In genomic region chr2:238425505-238425978, GRCh38 we compare ENCODE assay signal across 9 cellular contexts. TPM values are rescaled to one million over a fixed set of nuclear protein-coding genes. Genes with fewer than 3 reads are reported as not detected.
DNase-seq lines count a peak whose midpoint lies in the region; ATAC-seq, FAIRE-seq and TF ChIP-seq lines count a peak whose summit lies in the region.
"Had no signal": no experiment of that assay in that cellular context is flagged by ENCODE, and none has a peak within 500 bp of the region (broad histone marks: within the 10 kb centered on the region; RNA-seq: fewer than 3 reads in every experiment).

No MANE protein-coding gene starts in this region.

- H3K9ac ChIP-seq in HUES64 (ENCODE audit: low read depth, low read length) = no peak overlapping the region; the same call in 1 of the 2 replicates
- no peak overlapping the region for H3K9ac ChIP-seq in GM12878 (ENCODE audit: control insufficient read depth, insufficient read depth, low read length)

- intact Hi-C loops in GM12878 (cut with micrococcal nuclease; ENCODE audit: unreplicated experiment) = no loop called here

- 84% methylated on average over 16 of the region's 16 CpGs for WGBS in HUES64
- WGBS in GM12878 (ENCODE audit: insufficient coverage, insufficient replicate concordance, low lambda C conversion rate, missing lambda C conversion rate) = 89% methylated on average over 16 of the region's 16 CpGs

- H3K27me3 Mint-ChIP-seq in CD4-positive, CD25-positive, alpha-beta regulatory T cell = no peaks in the 10 kb centered on the region
- no peaks in the 10 kb centered on the region for H3K27me3 Mint-ChIP-seq in natural killer cell treated with Interleukin-12 subunit alpha and Interleukin-12 subunit beta and Interleukin-15 and Interleukin-18, amount 100 ng/mL, for 72 hours

- TF ChIP-seq CTCF in GM12878 (IDR thresholded peaks at IDR 0.05 in 2 of 3, conservative IDR thresholded peaks at IDR 0.05 in 1 of 3; ENCODE audit: control insufficient read depth in 2 of 3, extremely low read depth in 1 of 3, insufficient read depth in 1 of 3, low read depth in 3 of 3, low read length in 3 of 3) = no peak

- peak overlapping the region in 2 of 3 donors; percentile 13 to 60 for H3K27ac Mint-ChIP-seq in CD4-positive, CD25-positive, alpha-beta regulatory T cell
- H3K27ac Mint-ChIP-seq in natural killer cell treated with Interleukin-12 subunit alpha and Interleukin-12 subunit beta and Interleukin-15 and Interleukin-18, amount 100 ng/mL, for 72 hours = peak overlapping the region; percentile 51 to 89

- RAD21 ChIA-PET in GM12878 (lab: Charles Lee; ENCODE audit: unreplicated experiment) = no interaction called here

- H3K9me3 Mint-ChIP-seq in CD4-positive, CD25-positive, alpha-beta regulatory T cell = peaks cover 0 to 3% (median 0%) of the 10 kb centered on the region in 7 donors
- H3K9me3 Mint-ChIP-seq in natural killer cell treated with Interleukin-12 subunit alpha and Interleukin-12 subunit beta and Interleukin-15 and Interleukin-18, amount 100 ng/mL, for 72 hours = no peaks in the 10 kb centered on the region

- FAIRE-seq in GM12878 (lab: Jason Lieb, UNC) = no peak

- CTCF ChIA-PET in GM12878 (lab: Yijun Ruan, JAX) = no interaction called here

- SMC1A ChIA-PET in GM12878 (lab: Charles Lee; ENCODE audit: uncharacterized antibody, unreplicated experiment) = no interaction called here

- TF ChIP-seq EP300 in GM12878 (IDR thresholded peaks at IDR 0.05; ENCODE audit: borderline replicate concordance in 1 of 2, control insufficient read depth in 1 of 2, low read depth in 2 of 2, low read length in 2 of 2) = no peak

- H3K4me3 Mint-ChIP-seq in CD4-positive, CD25-positive, alpha-beta regulatory T cell = peak overlapping the region; percentile 84 to 92 (median 89)
- peak overlapping the region; percentile 16 for H3K4me3 Mint-ChIP-seq in natural killer cell treated with Interleukin-12 subunit alpha and Interleukin-12 subunit beta and Interleukin-15 and Interleukin-18, amount 100 ng/mL, for 72 hours

- H3K4me3 ChIP-seq in CD4-positive, CD25-positive, alpha-beta regulatory T cell (ENCODE audit: low read depth, low read length) = no peak overlapping the region
- H3K4me3 ChIP-seq in HUES64 (ENCODE audit: low read length) (peak overlapping the region; percentile 98), GM12878 (0 out of 2 replicates have a peak overlapping the region, but pooled peaks have one; percentile 95)

- ATAC-seq in CD4-positive, CD25-positive, alpha-beta regulatory T cell (ENCODE audit: low read depth in 2 of 2) = no peak
- no peak for ATAC-seq in GM12878
- no peak for ATAC-seq in natural killer cell treated with Interleukin-12 subunit alpha and Interleukin-12 subunit beta and Interleukin-15 and Interleukin-18, amount 100 ng/mL, for 72 hours
- ATAC-seq in GM19351 (IDR thresholded peaks at IDR 0.05; ENCODE audit: unreplicated experiment) = no peak

- H3K36me3 ChIP-seq in CD4-positive, CD25-positive, alpha-beta regulatory T cell (ENCODE audit: control insufficient read depth, insufficient read depth, low read length) = peaks cover 6% of the 10 kb centered on the region
- H3K36me3 ChIP-seq in HUES64 (ENCODE audit: insufficient read depth, low read length) = peaks cover 7% of the 10 kb centered on the region
- H3K36me3 ChIP-seq in GM12878 (ENCODE audit: control insufficient read depth in 2 of 2, insufficient read depth in 2 of 2, low read length in 1 of 2) = no peaks in the 10 kb centered on the region; a peak in 1 of 4 replicates

- BruUV-seq in GM12878 (replicated peaks; lab: Mats Ljungman, UMichigan) = no TSS peak

- peak overlapping the region; percentile 70 for H3K4me2 ChIP-seq in GM12878 (ENCODE audit: control insufficient read depth, insufficient read depth)

- H3K36me3 Mint-ChIP-seq in CD4-positive, CD25-positive, alpha-beta regulatory T cell = peaks cover 14% of the 10 kb centered on the region
- H3K36me3 Mint-ChIP-seq in natural killer cell treated with Interleukin-12 subunit alpha and Interleukin-12 subunit beta and Interleukin-15 and Interleukin-18, amount 100 ng/mL, for 72 hours = peaks cover 6% of the 10 kb centered on the region

- H4K20me1 ChIP-seq in GM12878 (ENCODE audit: control insufficient read depth, insufficient read depth) = no peaks in the 10 kb centered on the region

- no peak overlapping the region; the same call in 1 of the 2 replicates for H2AFZ ChIP-seq in GM12878 (ENCODE audit: control insufficient read depth, low read depth, low read length)

- H3K4me1 ChIP-seq in CD4-positive, CD25-positive, alpha-beta regulatory T cell (ENCODE audit: control insufficient read depth, insufficient read depth, low read length, poor library complexity, severe bottlenecking) = peaks cover 30% of the 10 kb centered on the region
- H3K4me1 ChIP-seq in HUES64 (ENCODE audit: insufficient read depth, low read length) = peaks cover 11% of the 10 kb centered on the region
- H3K4me1 ChIP-seq in GM12878 (ENCODE audit: control insufficient read depth, insufficient read depth, low read length) = peaks cover 11% of the 10 kb centered on the region; the same call in 1 of the 2 replicates

- TF ChIP-seq POLR2A in GM12878 (IDR thresholded peaks at IDR 0.05; ENCODE audit: low read depth, low read length) = no peak

- H3K27me3 ChIP-seq in CD4-positive, CD25-positive, alpha-beta regulatory T cell (ENCODE audit: control insufficient read depth, insufficient read depth, low read length) = no peaks in the 10 kb centered on the region
- H3K27me3 ChIP-seq in HUES64 (ENCODE audit: insufficient read depth, low read length) = no peaks in the 10 kb centered on the region
- no peaks in the 10 kb centered on the region for H3K27me3 ChIP-seq in GM12878 (replicated peaks in 1 of 2; ENCODE audit: control insufficient read depth in 2 of 2, insufficient read depth in 2 of 2, low read length in 1 of 2)

- no peak overlapping the region for H3K27ac ChIP-seq in CD4-positive, CD25-positive, alpha-beta regulatory T cell (ENCODE audit: insufficient read depth, low read length, poor library complexity, severe bottlenecking)
- H3K27ac ChIP-seq in HUES64 (ENCODE audit: low read depth, low read length) (no peak overlapping the region; the same call in 1 of the 2 replicates), GM12878 (ENCODE audit: control insufficient read depth, insufficient read depth) (no peak overlapping the region)

- no peaks in the 10 kb centered on the region for H3K9me3 ChIP-seq in CD4-positive, CD25-positive, alpha-beta regulatory T cell (ENCODE audit: control insufficient read depth in 2 of 2, low read length in 2 of 2)
- H3K9me3 ChIP-seq in HUES64 (ENCODE audit: insufficient read depth, low read depth, low read length) (no peaks in the 10 kb centered on the region), GM12878 (replicated peaks; ENCODE audit: control insufficient read depth, insufficient read depth, low read length) (no peaks in the 10 kb centered on the region; the same call in 2 of the 3 replicates)

- no peak for DNase-seq in CD4-positive, CD25-positive, alpha-beta regulatory T cell
- DNase-seq in GM12878 (ENCODE audit: low read depth, low spot score) (no peak), midbrain (lab: John Stamatoyannopoulos, UW) (no peak), kidney tubule cell (ENCODE audit: low spot score) (no peak)
- DNase-seq in natural killer cell treated with Interleukin-12 subunit alpha and Interleukin-12 subunit beta and Interleukin-15 and Interleukin-18, amount 100 ng/mL, for 72 hours (ENCODE audit: low spot score) = no peak
- DNase-seq in stimulated activated naive CD4-positive, alpha-beta T cell treated with Interleukin-2 at 50 U/mL for 16 hours (lab: John Stamatoyannopoulos, UW) = no peak
- DNase-seq: activated CD4-positive, alpha-beta T cell treated with anti-CD3 and anti-CD28 coated beads, Interleukin-2, amount 50 U/mL, for 1 hour had no signal

- peaks cover 21 to 41% (median 30%) of the 10 kb centered on the region in 4 donors for H3K4me1 Mint-ChIP-seq in CD4-positive, CD25-positive, alpha-beta regulatory T cell
- H3K4me1 Mint-ChIP-seq in natural killer cell treated with Interleukin-12 subunit alpha and Interleukin-12 subunit beta and Interleukin-15 and Interleukin-18, amount 100 ng/mL, for 72 hours (ENCODE audit: low read depth in 2 of 2) = peaks cover 29 to 33% of the 10 kb centered on the region in 2 donors

- TF ChIP-seq RAD21 in GM12878 (IDR thresholded peaks at IDR 0.05; ENCODE audit: insufficient read depth, low read depth, low read length) = no peak

- POLR2A ChIA-PET in GM12878 (lab: Charles Lee) = no interaction called here

- H3K79me2 ChIP-seq in GM12878 (ENCODE audit: control insufficient read depth, insufficient read depth, low read length) = peaks cover 33% of the 10 kb centered on the region

- in situ Hi-C loops in GM12878 (cut with MboI) = no loop called here

TF ChIP-seq in GM12878, 131 proteins besides CTCF, POLR2A, EP300 and RAD21 (continues in another document):
- no peak for TF ChIP-seq POLR2AphosphoS5 (IDR thresholded peaks at IDR 0.05; ENCODE audit: low read length)
- TF ChIP-seq STAT1 (conservative IDR thresholded peaks at IDR 0.05) = no peak

RNA-seq across cellular contexts. Expression of gene ASB1, which starts 1.2 kb away (rescaled TPM):
- total RNA-seq in CD4-positive, CD25-positive, alpha-beta regulatory T cell = 23.0 TPM
- polyA plus RNA-seq in CD4-positive, CD25-positive, alpha-beta regulatory T cell = 10 to 100 TPM; 17.6 to 22.0 (median 20.3) TPM
- polyA plus RNA-seq in HUES64 (2013, experiment 1 of 2) = 15.1 TPM
- polyA plus RNA-seq in HUES64 (2013, experiment 2 of 2) = 19.3 TPM
- total RNA-seq in GM12878 (2013; cell fraction: nucleolus; rRNA removed) = 26.9 and 29.8 TPM in 2 replicates
- 18.4 and 30.0 TPM in 2 replicates for total RNA-seq in GM12878 (2014; rRNA removed)
- total RNA-seq in GM12878 (2014; rRNA removed; fragmentation: Illumina TruSeq; extraction: Trizol) = 13.7 and 16.3 TPM in 2 replicates
- total RNA-seq in GM12878 (2021) = 31.2 and 34.2 TPM in 2 replicates
- polyA plus RNA-seq in GM12878 (2011; ENCODE audit: low read depth) = 13.1 TPM
- 13.7 and 22.7 TPM in 2 replicates for polyA plus RNA-seq in GM12878 (2011; rRNA removed)
- 29.7 and 34.0 TPM in 2 replicates for polyA plus RNA-seq in GM12878 (2011; cell fraction: cytosol; rRNA removed)
- 54.1 and 64.5 TPM in 2 replicates for polyA plus RNA-seq in GM12878 (2011; cell fraction: nucleus; rRNA removed)
- 20.1 and 21.5 TPM in 2 replicates for polyA plus RNA-seq in GM12878 (2012)
- 9.5 and 17.4 TPM in 2 replicates for polyA plus RNA-seq in GM12878 (2014; fragmentation: Illumina TruSeq; extraction: Trizol)
- polyA plus RNA-seq in GM12878 (2014; fragmentation: Nextera tagmentation; extraction: Ambion mirVana) = 10 to 100 TPM in 1 of 2 experiments, 1 to 10 TPM in 1; 5.2 to 16.2 TPM
- polyA plus RNA-seq in GM12878 (2014; rRNA removed) = 31.2 and 37.3 TPM in 2 replicates
- 10 to 100 TPM; 28.8 to 29.5 TPM for polyA plus RNA-seq in GM12878 (2016; fragmentation: Nextera tagmentation; extraction: Ambion mirVana)
- polyA minus RNA-seq in GM12878 (2011; rRNA and poly(A)+ RNA removed) = 12.9 and 21.5 TPM in 2 replicates
- polyA minus RNA-seq in GM12878 (2011; cell fraction: cytosol; rRNA and poly(A)+ RNA removed) = 10.4 and 13.1 TPM in 2 replicates
- 14.1 and 24.8 TPM in 2 replicates for polyA minus RNA-seq in GM12878 (2011; cell fraction: nucleus; rRNA and poly(A)+ RNA removed)
- 10 to 100 TPM; 50.2 to 63.3 TPM for total RNA-seq in natural killer cell treated with Interleukin-12 subunit alpha and Interleukin-12 subunit beta and Interleukin-15 and Interleukin-18, amount 100 ng/mL, for 72 hours
